Comparison of ENCODE assay signal across 2 cellular contexts in the genomic region with DNA sequence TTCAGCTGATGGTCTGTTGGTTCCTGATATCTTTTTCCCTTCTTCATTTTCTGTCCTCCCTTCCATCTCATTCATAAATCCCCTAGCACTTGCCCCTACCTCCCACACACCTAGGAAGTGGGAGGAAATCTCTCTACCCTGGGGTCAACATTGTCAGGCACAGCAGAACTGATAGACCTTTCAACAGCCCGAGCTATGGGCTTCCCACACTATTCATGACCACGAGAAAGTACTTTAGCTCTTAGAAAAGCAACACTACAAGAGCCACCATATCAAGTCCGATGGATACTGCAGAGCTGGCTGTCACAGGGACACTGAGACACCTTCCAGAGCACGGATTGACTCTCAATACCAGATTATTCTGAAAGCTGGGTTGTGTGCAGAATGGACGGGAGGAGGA.
TF ChIP-seq lines count a peak whose summit lies in the region.

No MANE protein-coding gene starts in this region.

TF ChIP-seq in A549, 52 proteins besides CTCF, POLR2A, EP300 and RAD21 (continued from another document):
- TF ChIP-seq, protein P1, sequence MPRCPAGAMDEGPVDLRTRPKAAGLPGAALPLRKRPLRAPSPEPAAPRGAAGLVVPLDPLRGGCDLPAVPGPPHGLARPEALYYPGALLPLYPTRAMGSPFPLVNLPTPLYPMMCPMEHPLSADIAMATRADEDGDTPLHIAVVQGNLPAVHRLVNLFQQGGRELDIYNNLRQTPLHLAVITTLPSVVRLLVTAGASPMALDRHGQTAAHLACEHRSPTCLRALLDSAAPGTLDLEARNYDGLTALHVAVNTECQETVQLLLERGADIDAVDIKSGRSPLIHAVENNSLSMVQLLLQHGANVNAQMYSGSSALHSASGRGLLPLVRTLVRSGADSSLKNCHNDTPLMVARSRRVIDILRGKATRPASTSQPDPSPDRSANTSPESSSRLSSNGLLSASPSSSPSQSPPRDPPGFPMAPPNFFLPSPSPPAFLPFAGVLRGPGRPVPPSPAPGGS (IDR thresholded peaks at IDR 0.05): no peak

TF ChIP-seq in K562, 482 proteins besides CTCF, POLR2A, EP300 and RAD21 (continued from another document):
- TF ChIP-seq, protein P2, sequence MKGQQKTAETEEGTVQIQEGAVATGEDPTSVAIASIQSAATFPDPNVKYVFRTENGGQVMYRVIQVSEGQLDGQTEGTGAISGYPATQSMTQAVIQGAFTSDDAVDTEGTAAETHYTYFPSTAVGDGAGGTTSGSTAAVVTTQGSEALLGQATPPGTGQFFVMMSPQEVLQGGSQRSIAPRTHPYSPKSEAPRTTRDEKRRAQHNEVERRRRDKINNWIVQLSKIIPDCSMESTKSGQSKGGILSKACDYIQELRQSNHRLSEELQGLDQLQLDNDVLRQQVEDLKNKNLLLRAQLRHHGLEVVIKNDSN (CRISPR knock-in tag; IDR thresholded peaks at IDR 0.05): no peak
- TF ChIP-seq, protein P3, sequence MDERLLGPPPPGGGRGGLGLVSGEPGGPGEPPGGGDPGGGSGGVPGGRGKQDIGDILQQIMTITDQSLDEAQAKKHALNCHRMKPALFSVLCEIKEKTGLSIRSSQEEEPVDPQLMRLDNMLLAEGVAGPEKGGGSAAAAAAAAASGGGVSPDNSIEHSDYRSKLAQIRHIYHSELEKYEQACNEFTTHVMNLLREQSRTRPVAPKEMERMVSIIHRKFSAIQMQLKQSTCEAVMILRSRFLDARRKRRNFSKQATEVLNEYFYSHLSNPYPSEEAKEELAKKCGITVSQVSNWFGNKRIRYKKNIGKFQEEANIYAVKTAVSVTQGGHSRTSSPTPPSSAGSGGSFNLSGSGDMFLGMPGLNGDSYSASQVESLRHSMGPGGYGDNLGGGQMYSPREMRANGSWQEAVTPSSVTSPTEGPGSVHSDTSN (CRISPR knock-in tag; IDR thresholded peaks at IDR 0.05; ENCODE audit: low read depth): no peak
- TF ChIP-seq, protein P3 (tag; conservative IDR thresholded peaks at IDR 0.05; ENCODE audit: low read depth): peak; percentile 20; the same call in 1 of the 2 replicates
- peak; percentile 58; the same call in 1 of the 2 replicates for TF ChIP-seq KLF16 (IDR thresholded peaks at IDR 0.05)
